ENCODE assay signal across 35 cellular contexts in genomic region chr1:30479576-30479975, GRCh38.
A peak's percentile ranks its signal among the peaks of the same experiment; 100 is the strongest.
DNase-seq lines count a peak whose midpoint lies in the region; ATAC-seq and TF ChIP-seq lines count a peak whose summit lies in the region.
"Had no signal": no experiment of that assay in that cellular context is flagged by ENCODE, and none has a peak within 500 bp of the region (broad histone marks: within the 10 kb centered on the region; RNA-seq: fewer than 3 reads in every experiment).

No MANE protein-coding gene starts in this region.

- no peak for TF ChIP-seq CTCF in HEK293 (tag by site-specific recombination; IDR thresholded peaks at IDR 0.05)
- TF ChIP-seq CTCF in stomach (IDR thresholded peaks at IDR 0.05): no peak

- H3K9me3 Mint-ChIP-seq in activated naive CD4-positive, alpha-beta T cell treated with anti-CD3 and anti-CD28 coated beads, Interleukin-2, amount 50 U/mL, for 24 hours: peaks cover 11% of the 10 kb centered on the region
- H3K9me3 Mint-ChIP-seq in activated naive CD8-positive, alpha-beta T cell treated with anti-CD3 and anti-CD28 coated beads, Interleukin-2, amount 50 U/mL, for 24 hours: peaks cover 16% of the 10 kb centered on the region

- DNase-seq in activated naive CD4-positive, alpha-beta T cell treated with anti-CD3 and anti-CD28 coated beads, Interleukin-2, amount 50 U/mL, for 16 hours: no peak
- DNase-seq in posterior vena cava (ENCODE audit: low spot score) (peak; percentile 51), stomach (peak; percentile 4), GM03348 (ENCODE audit: low spot score) (no peak)
- no peak for DNase-seq in activated naive CD8-positive, alpha-beta T cell treated with anti-CD3 and anti-CD28 coated beads, Interleukin-2, amount 50 U/mL, for 24 hours
- DNase-seq: 8988T; ACHN; AML-193; BE2C; C1 segment of cervical spinal cord; Caco-2; Calu3; CD4-positive, alpha-beta memory T cell; CD4-positive, alpha-beta T cell; CD4-positive, CD25-positive, alpha-beta regulatory T cell; CD8-positive, alpha-beta memory T cell; CD8-positive, alpha-beta T cell; COR-L47; DMS 273 treated with DMSO at 0.1 percent for 48 hours; DMS153; DMS53; DMS79; DMS79 treated with DMSO at 0.1 percent for 48 hours; DND-41; EL had no signal

- H3K36me3 Mint-ChIP-seq in activated naive CD4-positive, alpha-beta T cell treated with anti-CD3 and anti-CD28 coated beads, Interleukin-2, amount 50 U/mL, for 24 hours: peaks cover 8% of the 10 kb centered on the region
- peaks cover 3% of the 10 kb centered on the region for H3K36me3 Mint-ChIP-seq in activated naive CD8-positive, alpha-beta T cell treated with anti-CD3 and anti-CD28 coated beads, Interleukin-2, amount 50 U/mL, for 24 hours (ENCODE audit: low read depth)
- H3K36me3 Mint-ChIP-seq: CD14-positive monocyte; CD4-positive, CD25-positive, alpha-beta regulatory T cell had no signal

- peaks cover 0 to 3% (median 0%) of the 10 kb centered on the region in 3 donors for H3K27me3 ChIP-seq in stomach
- H3K27me3 ChIP-seq: BE2C; BLaER1; BLaER1 treated with 17β-estradiol and CSF1 and Interleukin-3, amounts not matched to agents 10 nM and 100 nM had no signal

- intact Hi-C loops in posterior vena cava (cut with DNase I) (no loop called here), stomach (cut with DNase I; ENCODE audit: low total_unique reads) (no loop called here)

- H3K27me3 Mint-ChIP-seq in activated naive CD4-positive, alpha-beta T cell treated with anti-CD3 and anti-CD28 coated beads, Interleukin-2, amount 50 U/mL, for 24 hours: peaks cover 4% of the 10 kb centered on the region
- H3K27me3 Mint-ChIP-seq in activated naive CD8-positive, alpha-beta T cell treated with anti-CD3 and anti-CD28 coated beads, Interleukin-2, amount 50 U/mL, for 24 hours: peaks cover 9% of the 10 kb centered on the region

- CTCF ChIA-PET in HEK293 (lab: Yijun Ruan, JAX): no interaction called here

- H3K4me3 Mint-ChIP-seq in activated naive CD4-positive, alpha-beta T cell treated with anti-CD3 and anti-CD28 coated beads, Interleukin-2, amount 50 U/mL, for 24 hours: no peak overlapping the region
- no peak overlapping the region for H3K4me3 Mint-ChIP-seq in activated naive CD8-positive, alpha-beta T cell treated with anti-CD3 and anti-CD28 coated beads, Interleukin-2, amount 50 U/mL, for 24 hours
- H3K4me3 Mint-ChIP-seq: B cell; CD14-positive monocyte; CD4-positive, alpha-beta memory T cell; CD4-positive, alpha-beta T cell; CD4-positive, CD25-positive, alpha-beta regulatory T cell; CD8-positive, alpha-beta memory T cell; CD8-positive, alpha-beta T cell had no signal

- POLR2A ChIA-PET in HEK293 (lab: Yijun Ruan, JAX): no interaction called here

- no peaks in the 10 kb centered on the region for H3K4me1 ChIP-seq in HEK293 (ENCODE audit: control insufficient read depth, insufficient read depth, low read length)
- no peaks in the 10 kb centered on the region for H3K4me1 ChIP-seq in stomach
- H3K4me1 ChIP-seq: A549; BE2C; BLaER1; BLaER1 treated with 17β-estradiol and CSF1 and Interleukin-3, amounts not matched to agents 10 nM and 100 nM; Caco-2 had no signal

- TF ChIP-seq POLR2A in stomach (IDR thresholded peaks at IDR 0.05): no peak

- no peak for TF ChIP-seq EP300 in stomach (IDR thresholded peaks at IDR 0.05)

- no peaks in the 10 kb centered on the region for H3K36me3 ChIP-seq in HEK293 (ENCODE audit: control insufficient read depth in 2 of 2, insufficient read depth in 1 of 2, low read length in 2 of 2)
- no peaks in the 10 kb centered on the region for H3K36me3 ChIP-seq in stomach
- H3K36me3 ChIP-seq: BE2C, BLaER1 had no signal

- no peaks in the 10 kb centered on the region for H3K4me1 Mint-ChIP-seq in activated naive CD4-positive, alpha-beta T cell treated with anti-CD3 and anti-CD28 coated beads, Interleukin-2, amount 50 U/mL, for 24 hours
- H3K4me1 Mint-ChIP-seq in activated naive CD8-positive, alpha-beta T cell treated with anti-CD3 and anti-CD28 coated beads, Interleukin-2, amount 50 U/mL, for 24 hours: no peaks in the 10 kb centered on the region
- H3K4me1 Mint-ChIP-seq: B cell; CD14-positive monocyte; CD4-positive, CD25-positive, alpha-beta regulatory T cell; CD8-positive, alpha-beta memory T cell had no signal

- no peak for ATAC-seq in activated naive CD8-positive, alpha-beta T cell treated with anti-CD3 and anti-CD28 coated beads, Interleukin-2, amount 50 U/mL, for 24 hours
- no peak for ATAC-seq in GM21381 (IDR thresholded peaks at IDR 0.05; ENCODE audit: unreplicated experiment)
- ATAC-seq: A549; CD8-positive, alpha-beta T cell had no signal

- WGBS in stomach, 5 donors: 78 to 87% (median 80%) methylated on average over 6 to 7 of the region's 7 CpGs

- peak overlapping the region; percentile 70 for H3K27ac Mint-ChIP-seq in activated naive CD4-positive, alpha-beta T cell treated with anti-CD3 and anti-CD28 coated beads, Interleukin-2, amount 50 U/mL, for 24 hours
- H3K27ac Mint-ChIP-seq in activated naive CD8-positive, alpha-beta T cell treated with anti-CD3 and anti-CD28 coated beads, Interleukin-2, amount 50 U/mL, for 24 hours: no peak overlapping the region
- H3K27ac Mint-ChIP-seq: B cell; CD14-positive monocyte; CD4-positive, alpha-beta memory T cell; CD4-positive, alpha-beta T cell; CD4-positive, CD25-positive, alpha-beta regulatory T cell; CD8-positive, alpha-beta memory T cell; CD8-positive, alpha-beta T cell had no signal

- H3K4me3 ChIP-seq in HEK293 (ENCODE audit: low read depth, low read length): no peak overlapping the region
- no peak overlapping the region for H3K4me3 ChIP-seq in stomach
- H3K4me3 ChIP-seq: A549; BLaER1; BLaER1 treated with 17β-estradiol and CSF1 and Interleukin-3, amounts not matched to agents 10 nM and 100 nM had no signal

- H3K9me3 ChIP-seq in HEK293 (ENCODE audit: control insufficient read depth, insufficient read depth, low read depth, low read length) (no peaks in the 10 kb centered on the region), stomach (peaks cover 26 to 43% (median 38%) of the 10 kb centered on the region in 4 donors)
- H3K9me3 ChIP-seq: A549, BE2C, Caco-2 had no signal

- H3K27ac ChIP-seq in HEK293 (ENCODE audit: extremely low read depth, low read depth, low read length) (no peak overlapping the region), stomach (no peak overlapping the region)
- H3K27ac ChIP-seq: 22Rv1; A549; BLaER1; BLaER1 treated with 17β-estradiol and CSF1 and Interleukin-3, amounts not matched to agents 10 nM and 100 nM; C4-2B had no signal

TF ChIP-seq in HEK293, 187 proteins besides CTCF, POLR2A, EP300 and RAD21:
- TF ChIP-seq ZIC2 (tag by site-specific recombination; IDR thresholded peaks at IDR 0.05): 0 out of 2 replicates have a peak, but pooled peaks have one; percentile 23
- TF ChIP-seq ZFP3 (tag by site-specific recombination; IDR thresholded peaks at IDR 0.05; ENCODE audit: low read depth): no peak

Comparison
In these comparisons a context has a peak if more than half of its experiments do, and no peak if none do; other contexts are left out.
1. DNase-seq: peak in posterior vena cava (single experiment) and stomach (single experiment); none in activated naive CD4-positive, alpha-beta T cell treated with anti-CD3 and anti-CD28 coated beads, Interleukin-2, amount 50 U/mL, for 16 hours (single experiment), activated naive CD8-positive, alpha-beta T cell treated with anti-CD3 and anti-CD28 coated beads, Interleukin-2, amount 50 U/mL, for 24 hours (single experiment) and GM03348 (single experiment).